8 cellular contexts compared by ENCODE assay signal in genomic region chr9:137578518-137579258, GRCh38. TPM values are rescaled to one million over a fixed set of nuclear protein-coding genes. Genes with fewer than 3 reads are reported as not detected.
A peak's percentile ranks its signal among the peaks of the same experiment; 100 is the strongest.
DNase-seq lines count a peak whose midpoint lies in the region; ATAC-seq lines count a peak whose summit lies in the region.

Gene DPH7, minus strand, starts transcription at chr9:137578925. Its CDS starts 148 bp downstream, at chr9:137578777.

- peaks cover 2% of the 10 kb centered on the region for H3K36me3 ChIP-seq in endocrine pancreas (ENCODE audit: control insufficient read depth, insufficient read depth, low read length)

- DNase-seq in COR-L47 (lab: John Stamatoyannopoulos, UW) (peak; percentile 89), HT-29 (ENCODE audit: low spot score) (peak; percentile 95), mesenteric fat pad (ENCODE audit: low spot score) (peak; percentile 99)
- peak; percentile 83 for DNase-seq in NK-92 treated with Interleukin-12 subunit alpha and Interleukin-12 subunit beta, amount 100 ng/mL, for 24 hours (lab: John Stamatoyannopoulos, UW)
- DNase-seq in activated CD8-positive, alpha-beta memory T cell treated with anti-CD3 and anti-CD28 coated beads for 48 hours (ENCODE audit: low read depth in 2 of 3, low spot score in 2 of 3), result peak; percentile 90 to 95 (median 90)
- peak; percentile 97 for DNase-seq in stimulated activated CD8-positive, alpha-beta memory T cell treated with anti-CD3 and anti-CD28 coated beads, Interleukin-15, amount 100 ng/mL, for 24 hours (ENCODE audit: low read depth)

- H3K9ac ChIP-seq in endocrine pancreas (ENCODE audit: control insufficient read depth, insufficient read depth, low read length), result peak within 1 kb of the TSS; percentile 47

- no peaks in the 10 kb centered on the region for H3K4me1 ChIP-seq in endocrine pancreas (ENCODE audit: control insufficient read depth, insufficient read depth, low read length)

- peak within 1 kb of the TSS; percentile 40 for H3K4me3 ChIP-seq in endocrine pancreas (ENCODE audit: control insufficient read depth, insufficient read depth, low read length)

- no peaks in the 10 kb centered on the region for H3K27me3 ChIP-seq in endocrine pancreas (ENCODE audit: control insufficient read depth, insufficient read depth, low read length)

- no peaks in the 10 kb centered on the region for H3K9me3 ChIP-seq in endocrine pancreas (ENCODE audit: control insufficient read depth, low read length)

- peak; percentile 80 for ATAC-seq in GM19468 (IDR thresholded peaks at IDR 0.05; ENCODE audit: extremely low read depth, unreplicated experiment)

RNA-seq across cellular contexts. Expression of gene DPH7, which starts in this region (rescaled TPM):
- 52.5 and 54.5 TPM in 2 replicates for total RNA-seq in HT-29 (2014; rRNA removed; shearing (Covaris generic))
- 17.6 TPM for total RNA-seq in mesenteric fat pad

Comparison
In these comparisons a context has a peak if more than half of its experiments do, and no peak if none do; other contexts are left out.
1. Peak in every context shown above with its lines: DNase-seq, ATAC-seq and H3K4me3 ChIP-seq.